8 cellular contexts compared by ENCODE assay signal in genomic region chr5:10249948-10250803, GRCh38. TPM values are rescaled to one million over a fixed set of nuclear protein-coding genes. Genes with fewer than 3 reads are reported as not detected.
DNase-seq lines count a peak whose midpoint lies in the region; ATAC-seq and TF ChIP-seq lines count a peak whose summit lies in the region.

CCT5 (plus strand) TSS chr5:10250280; CDS start chr5:10250341, 61 bp downstream.

- TF ChIP-seq CTCF in GM20000 (IDR thresholded peaks at IDR 0.05; ENCODE audit: extremely low read depth, missing control alignments), result no peak

- peak within 1 kb of the TSS; percentile 99 to 100 for H3K27ac Mint-ChIP-seq in effector memory CD8-positive, alpha-beta T cell
- H3K27ac Mint-ChIP-seq in memory B cell, result peak within 1 kb of the TSS; percentile 100

- H3K9me3 Mint-ChIP-seq in effector memory CD8-positive, alpha-beta T cell, result no peaks in the 10 kb centered on the region
- no peaks in the 10 kb centered on the region for H3K9me3 Mint-ChIP-seq in memory B cell

- H3K27me3 Mint-ChIP-seq in effector memory CD8-positive, alpha-beta T cell, result no peaks in the 10 kb centered on the region
- no peaks in the 10 kb centered on the region for H3K27me3 Mint-ChIP-seq in memory B cell

- peak within 1 kb of the TSS; percentile 86 to 90 for H3K4me3 Mint-ChIP-seq in effector memory CD8-positive, alpha-beta T cell
- peak within 1 kb of the TSS; percentile 87 for H3K4me3 Mint-ChIP-seq in memory B cell

- peak; percentile 83 for ATAC-seq in effector memory CD8-positive, alpha-beta T cell (replicated peaks)
- peak; percentile 85 for ATAC-seq in memory B cell (ENCODE audit: low read depth)

- peaks cover 24% of the 10 kb centered on the region for H3K36me3 Mint-ChIP-seq in effector memory CD8-positive, alpha-beta T cell (ENCODE audit: insufficient read depth)
- H3K36me3 Mint-ChIP-seq in memory B cell, result peaks cover 7% of the 10 kb centered on the region

- DNase-seq in CMK (ENCODE audit: low read depth) (peak; percentile 97), GM20000 (ENCODE audit: low spot score) (peak; percentile 96), HT-29 (ENCODE audit: low spot score) (peak; percentile 98), NOMO-1 (lab: John Stamatoyannopoulos, UW; ENCODE audit: unreplicated experiment in 2 of 2) (peak; percentile 99 to 100), memory B cell (ENCODE audit: low spot score in 2 of 2) (peak; percentile 87 to 89)
- DNase-seq in activated CD8-positive, alpha-beta memory T cell treated with anti-CD3 and anti-CD28 coated beads for 4 hours (ENCODE audit: low read depth in 2 of 2), result peak; percentile 81 to 86
- DNase-seq in effector memory CD8-positive, alpha-beta T cell, result peak; percentile 86 to 90 (median 88)
- DNase-seq in stimulated activated CD8-positive, alpha-beta memory T cell treated with anti-CD3 and anti-CD28 coated beads, Interleukin-12 subunit alpha, Interleukin-12 subunit beta, amount 100 ng/mL, for 24 hours (ENCODE audit: extremely low read depth), result peak; percentile 82

- H3K4me1 Mint-ChIP-seq in effector memory CD8-positive, alpha-beta T cell (ENCODE audit: low read depth in 2 of 2), result peaks cover 28 to 43% of the 10 kb centered on the region in 2 donors
- H3K4me1 Mint-ChIP-seq in memory B cell, result peaks cover 25% of the 10 kb centered on the region

RNA-seq across cellular contexts. Expression of gene CCT5, which starts in this region (rescaled TPM):
- total RNA-seq in HT-29 (2014; rRNA removed; shearing (Covaris generic)), result 594 and 703 TPM in 2 replicates

Comparison
In these comparisons a context has a peak if more than half of its experiments do, and no peak if none do; other contexts are left out.
1. Peak in every context shown above with its lines: DNase-seq and ATAC-seq.